1 cellular context compared by ENCODE assay signal in genomic region chr12:25957898-25958253, GRCh38.
A peak's percentile ranks its signal among the peaks of the same experiment; 100 is the strongest.
TF ChIP-seq lines count a peak whose summit lies in the region.

No MANE protein-coding gene starts in this region.

TF ChIP-seq in HEK293, 187 proteins besides CTCF, POLR2A, EP300 and RAD21 (continued from another document):
- TF ChIP-seq PATZ1 (tag by site-specific recombination; IDR thresholded peaks at IDR 0.05), result 0 out of 2 replicates have a peak, but pooled peaks have one; percentile 32
- TF ChIP-seq ZNF335 (tag by site-specific recombination; conservative IDR thresholded peaks at IDR 0.05), result peak; percentile 97
- TF ChIP-seq, protein P1, sequence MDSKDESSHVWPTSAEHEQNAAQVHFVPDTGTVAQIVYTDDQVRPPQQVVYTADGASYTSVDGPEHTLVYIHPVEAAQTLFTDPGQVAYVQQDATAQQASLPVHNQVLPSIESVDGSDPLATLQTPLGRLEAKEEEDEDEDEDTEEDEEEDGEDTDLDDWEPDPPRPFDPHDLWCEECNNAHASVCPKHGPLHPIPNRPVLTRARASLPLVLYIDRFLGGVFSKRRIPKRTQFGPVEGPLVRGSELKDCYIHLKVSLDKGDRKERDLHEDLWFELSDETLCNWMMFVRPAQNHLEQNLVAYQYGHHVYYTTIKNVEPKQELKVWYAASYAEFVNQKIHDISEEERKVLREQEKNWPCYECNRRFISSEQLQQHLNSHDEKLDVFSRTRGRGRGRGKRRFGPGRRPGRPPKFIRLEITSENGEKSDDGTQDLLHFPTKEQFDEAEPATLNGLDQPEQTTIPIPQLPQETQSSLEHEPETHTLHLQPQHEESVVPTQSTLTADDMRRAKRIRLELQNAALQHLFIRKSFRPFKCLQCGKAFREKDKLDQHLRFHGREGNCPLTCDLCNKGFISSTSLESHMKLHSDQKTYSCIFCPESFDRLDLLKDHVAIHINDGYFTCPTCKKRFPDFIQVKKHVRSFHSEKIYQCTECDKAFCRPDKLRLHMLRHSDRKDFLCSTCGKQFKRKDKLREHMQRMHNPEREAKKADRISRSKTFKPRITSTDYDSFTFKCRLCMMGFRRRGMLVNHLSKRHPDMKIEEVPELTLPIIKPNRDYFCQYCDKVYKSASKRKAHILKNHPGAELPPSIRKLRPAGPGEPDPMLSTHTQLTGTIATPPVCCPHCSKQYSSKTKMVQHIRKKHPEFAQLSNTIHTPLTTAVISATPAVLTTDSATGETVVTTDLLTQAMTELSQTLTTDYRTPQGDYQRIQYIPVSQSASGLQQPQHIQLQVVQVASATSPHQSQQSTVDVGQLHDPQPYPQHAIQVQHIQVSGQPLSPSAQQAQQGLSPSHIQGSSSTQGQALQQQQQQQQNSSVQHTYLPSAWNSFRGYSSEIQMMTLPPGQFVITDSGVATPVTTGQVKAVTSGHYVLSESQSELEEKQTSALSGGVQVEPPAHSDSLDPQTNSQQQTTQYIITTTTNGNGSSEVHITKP (tag by site-specific recombination; IDR thresholded peaks at IDR 0.05), result peak; percentile 30; the same call in 1 of the 2 replicates
